12 cellular contexts compared by ENCODE assay signal in genomic region chr2:215835641-215836040, GRCh38.
A peak's percentile ranks its signal among the peaks of the same experiment; 100 is the strongest.
DNase-seq lines count a peak whose midpoint lies in the region; ATAC-seq and TF ChIP-seq lines count a peak whose summit lies in the region.
"Had no signal": no experiment of that assay in that cellular context is flagged by ENCODE, and none has a peak within 500 bp of the region (broad histone marks: within the 10 kb centered on the region; RNA-seq: fewer than 3 reads in every experiment).

No MANE protein-coding gene starts in this region.

- peaks cover 12% of the 10 kb centered on the region for H3K4me1 ChIP-seq in endodermal cell (ENCODE audit: control insufficient read depth, insufficient read depth, low read length)
- no peaks in the 10 kb centered on the region for H3K4me1 ChIP-seq in foreskin keratinocyte

- H3K9me3 Mint-ChIP-seq in endodermal cell: no peaks in the 10 kb centered on the region
- no peaks in the 10 kb centered on the region for H3K9me3 Mint-ChIP-seq in nephron progenitor cell
- H3K9me3 Mint-ChIP-seq in type B pancreatic cell: no peaks in the 10 kb centered on the region
- H3K9me3 Mint-ChIP-seq: CD8-positive, alpha-beta memory T cell had no signal

- no peak overlapping the region for H3K9ac ChIP-seq in endodermal cell (ENCODE audit: extremely low read depth, low read length, poor library complexity, severe bottlenecking)

- H3K4me3 ChIP-seq in endodermal cell (ENCODE audit: low read length): peak overlapping the region; percentile 30

- no peaks in the 10 kb centered on the region for H3K27me3 Mint-ChIP-seq in endodermal cell (ENCODE audit: insufficient read depth)
- no peaks in the 10 kb centered on the region for H3K27me3 Mint-ChIP-seq in nephron progenitor cell (ENCODE audit: low read depth, poor library complexity)
- H3K27me3 Mint-ChIP-seq in type B pancreatic cell: no peaks in the 10 kb centered on the region

- peak overlapping the region; percentile 5 for H3K27ac Mint-ChIP-seq in endodermal cell
- H3K27ac Mint-ChIP-seq in nephron progenitor cell: peak overlapping the region; percentile 75
- no peak overlapping the region for H3K27ac Mint-ChIP-seq in type B pancreatic cell

- no peaks in the 10 kb centered on the region for H3K36me3 Mint-ChIP-seq in endodermal cell (ENCODE audit: low read depth)
- H3K36me3 Mint-ChIP-seq in nephron progenitor cell (ENCODE audit: low read depth): no peaks in the 10 kb centered on the region
- H3K36me3 Mint-ChIP-seq in type B pancreatic cell: no peaks in the 10 kb centered on the region
- H3K36me3 Mint-ChIP-seq: CD8-positive, alpha-beta memory T cell had no signal

- H3K27me3 ChIP-seq in endodermal cell (ENCODE audit: control insufficient read depth, insufficient read depth, low read length, poor library complexity, severe bottlenecking) (no peaks in the 10 kb centered on the region), foreskin keratinocyte (no peaks in the 10 kb centered on the region)

- 80 to 83% methylated on average over 1 of the region's 1 CpG for WGBS in endodermal cell (ENCODE audit: insufficient coverage in 1 of 2, insufficient read length in 1 of 2), 2 experiments

- TF ChIP-seq CTCF in endodermal cell (conservative IDR thresholded peaks at IDR 0.05) (no peak), nephron progenitor cell (IDR thresholded peaks at IDR 0.05) (no peak), type B pancreatic cell (conservative IDR thresholded peaks at IDR 0.05) (no peak), foreskin keratinocyte (conservative IDR thresholded peaks at IDR 0.05) (no peak)

- H3K4me1 Mint-ChIP-seq in endodermal cell: peaks cover 34% of the 10 kb centered on the region
- peaks cover 56% of the 10 kb centered on the region for H3K4me1 Mint-ChIP-seq in nephron progenitor cell
- H3K4me1 Mint-ChIP-seq in type B pancreatic cell (ENCODE audit: unreplicated experiment): peaks cover 33% of the 10 kb centered on the region
- H3K4me1 Mint-ChIP-seq: CD8-positive, alpha-beta memory T cell had no signal

- H3K27ac ChIP-seq in endodermal cell (ENCODE audit: low read depth, low read length): no peak overlapping the region
- H3K27ac ChIP-seq in foreskin keratinocyte: no peak overlapping the region

- H3K9me3 ChIP-seq in endodermal cell (ENCODE audit: control insufficient read depth, low read length): no peaks in the 10 kb centered on the region

- DNase-seq in RPMI7951 (ENCODE audit: low read depth) (peak; percentile 30), endodermal cell (no peak), nephron progenitor cell (no peak), type B pancreatic cell (ENCODE audit: extremely low spot score, unreplicated experiment) (no peak), foreskin keratinocyte (no peak)
- no peak for DNase-seq in stimulated activated CD4-positive, alpha-beta T cell treated with anti-CD3 and anti-CD28 coated beads, Interleukin-2, amount 100 ng/mL, for 24 hours
- DNase-seq: CD8-positive, alpha-beta memory T cell; DMS 273 treated with DMSO at 0.1 percent for 48 hours; MM.1S; NCI-H1930; NCI-H2171 treated with DMSO at 0.1 percent for 48 hours had no signal

- no peak for ATAC-seq in foreskin keratinocyte
- ATAC-seq in GM18907 (IDR thresholded peaks at IDR 0.05; ENCODE audit: unreplicated experiment): no peak

- H3K36me3 ChIP-seq in endodermal cell (ENCODE audit: control insufficient read depth, insufficient read depth, low read length): no peaks in the 10 kb centered on the region

- H3K4me3 Mint-ChIP-seq in endodermal cell (no peak overlapping the region), nephron progenitor cell (no peak overlapping the region), type B pancreatic cell (peak overlapping the region; percentile 16)
- H3K4me3 Mint-ChIP-seq: CD8-positive, alpha-beta memory T cell had no signal
